19 cellular contexts compared by ENCODE assay signal in genomic region chrX:21905976-21906375, GRCh38.
"Had no signal": no experiment of that assay in that cellular context is flagged by ENCODE, and none has a peak within 500 bp of the region (broad histone marks: within the 10 kb centered on the region; RNA-seq: fewer than 3 reads in every experiment).

No MANE protein-coding gene starts in this region.

- ATAC-seq: activated CD8-positive, alpha-beta T cell treated with anti-CD3 and anti-CD28 coated beads, Interleukin-2, amount 10 ng/mL, durations not matched to agents 7 days and 5 days; activated naive CD4-positive, alpha-beta T cell treated with anti-CD3 and anti-CD28 coated beads, Interleukin-2, amount 50 U/mL, for 72 hours; activated T-cell treated with anti-CD3 and anti-CD28 coated beads, Interleukin-2, amount 50 U/mL, for 72 hours; body of pancreas; left ventricle myocardium superior; natural killer cell; stimulated activated effector memory CD8-positive, alpha-beta T cell treated with anti-CD3 and anti-CD28 coated beads, Interleukin-12 subunit alpha, Interleukin-12 subunit beta, amount 100 ng/mL, for 72 hours had no signal

- H3K4me3 Mint-ChIP-seq: activated CD4-positive, alpha-beta T cell treated with anti-CD3 and anti-CD28 coated beads, Interleukin-2, amount 10 ng/mL, durations not matched to agents 24 days and 14 days; activated CD8-positive, alpha-beta T cell treated with anti-CD3 and anti-CD28 coated beads, Interleukin-2, amount 10 ng/mL, durations not matched to agents 7 days and 5 days; activated T-cell treated with anti-CD3 and anti-CD28 coated beads, Interleukin-2, amount 50 U/mL, for 72 hours; central memory CD8-positive, alpha-beta T cell; natural killer cell; stimulated activated effector memory CD8-positive, alpha-beta T cell treated with anti-CD3 and anti-CD28 coated beads, Interleukin-12 subunit alpha, Interleukin-12 subunit beta, amount 100 ng/mL, for 72 hours had no signal

- H3K9me3 Mint-ChIP-seq: activated CD4-positive, alpha-beta T cell treated with anti-CD3 and anti-CD28 coated beads, Interleukin-2, amount 10 ng/mL, durations not matched to agents 24 days and 14 days; activated naive CD4-positive, alpha-beta T cell treated with anti-CD3 and anti-CD28 coated beads, Interleukin-2, amount 50 U/mL, for 72 hours; activated T-cell treated with anti-CD3 and anti-CD28 coated beads, Interleukin-2, amount 50 U/mL, for 72 hours; central memory CD8-positive, alpha-beta T cell; natural killer cell; stimulated activated effector memory CD8-positive, alpha-beta T cell treated with anti-CD3 and anti-CD28 coated beads, Interleukin-12 subunit alpha, Interleukin-12 subunit beta, amount 100 ng/mL, for 72 hours had no signal

- DNase-seq: activated CD4-positive, alpha-beta T cell treated with anti-CD3 and anti-CD28 coated beads, Interleukin-2, amount 10 ng/mL, durations not matched to agents 24 days and 14 days; activated CD4-positive, CD25-positive, alpha-beta regulatory T cell; activated CD8-positive, alpha-beta memory T cell treated with anti-CD3 and anti-CD28 coated beads, Interleukin-2, amount 50 U/mL, for 4 hours; activated CD8-positive, alpha-beta T cell treated with anti-CD3 and anti-CD28 coated beads, Interleukin-2, amount 10 ng/mL, durations not matched to agents 7 days and 5 days; activated gamma-delta T cell; activated T-cell treated with anti-CD3 and anti-CD28 coated beads, Interleukin-2, amount 50 U/mL, for 72 hours; body of pancreas; cortex of kidney; effector CD4-positive, alpha-beta T cell; foreskin fibroblast; glutamatergic neuron; hypothalamus; left ventricle myocardium superior; mesenchymal stem cell; natural killer cell; T-helper 2 cell had no signal

- H3K27ac Mint-ChIP-seq: activated CD4-positive, alpha-beta T cell treated with anti-CD3 and anti-CD28 coated beads, Interleukin-2, amount 10 ng/mL, durations not matched to agents 24 days and 14 days; activated CD8-positive, alpha-beta T cell treated with anti-CD3 and anti-CD28 coated beads, Interleukin-2, amount 10 ng/mL, durations not matched to agents 7 days and 5 days; activated naive CD4-positive, alpha-beta T cell treated with anti-CD3 and anti-CD28 coated beads, Interleukin-2, amount 50 U/mL, for 72 hours; activated T-cell treated with anti-CD3 and anti-CD28 coated beads, Interleukin-2, amount 50 U/mL, for 72 hours; natural killer cell; stimulated activated effector memory CD8-positive, alpha-beta T cell treated with anti-CD3 and anti-CD28 coated beads, Interleukin-12 subunit alpha, Interleukin-12 subunit beta, amount 100 ng/mL, for 72 hours had no signal

- H3K27me3 Mint-ChIP-seq: activated CD4-positive, alpha-beta T cell treated with anti-CD3 and anti-CD28 coated beads, Interleukin-2, amount 10 ng/mL, durations not matched to agents 24 days and 14 days; central memory CD8-positive, alpha-beta T cell had no signal

- H3K36me3 Mint-ChIP-seq: activated naive CD4-positive, alpha-beta T cell treated with anti-CD3 and anti-CD28 coated beads, Interleukin-2, amount 50 U/mL, for 72 hours; stimulated activated effector memory CD8-positive, alpha-beta T cell treated with anti-CD3 and anti-CD28 coated beads, Interleukin-12 subunit alpha, Interleukin-12 subunit beta, amount 100 ng/mL, for 72 hours had no signal

- H3K4me1 Mint-ChIP-seq: activated CD4-positive, alpha-beta T cell treated with anti-CD3 and anti-CD28 coated beads, Interleukin-2, amount 10 ng/mL, durations not matched to agents 24 days and 14 days; central memory CD8-positive, alpha-beta T cell; natural killer cell; stimulated activated effector memory CD8-positive, alpha-beta T cell treated with anti-CD3 and anti-CD28 coated beads, Interleukin-12 subunit alpha, Interleukin-12 subunit beta, amount 100 ng/mL, for 72 hours had no signal
